Comparison of ENCODE assay signal across 8 cellular contexts in genomic region chr12:127293507-127294310, GRCh38.
DNase-seq lines count a peak whose midpoint lies in the region; ATAC-seq and TF ChIP-seq lines count a peak whose summit lies in the region.

No MANE protein-coding gene starts in this region.

- H3K4me3 Mint-ChIP-seq in activated CD4-positive, alpha-beta T cell treated with anti-CD3 and anti-CD28 coated beads, Interleukin-2, amount 10 ng/mL, durations not matched to agents 24 days and 14 days, result no peak overlapping the region

- TF ChIP-seq POLR2A in tibial nerve (IDR thresholded peaks at IDR 0.05), result no peak

- H3K36me3 Mint-ChIP-seq in activated CD4-positive, alpha-beta T cell treated with anti-CD3 and anti-CD28 coated beads, Interleukin-2, amount 10 ng/mL, durations not matched to agents 24 days and 14 days (ENCODE audit: low read depth), result no peaks in the 10 kb centered on the region

- H3K9me3 ChIP-seq in tibial nerve, result no peaks in the 10 kb centered on the region

- H3K4me1 ChIP-seq in tibial nerve, result no peaks in the 10 kb centered on the region

- TF ChIP-seq CTCF in AG04449 (IDR thresholded peaks at IDR 0.05; ENCODE audit: insufficient read depth, low read length, missing control alignments), result peak; percentile 96
- TF ChIP-seq CTCF in epithelial cell of esophagus (IDR thresholded peaks at IDR 0.05; ENCODE audit: insufficient read depth, low read depth, low read length, missing control alignments), result peak; percentile 87
- TF ChIP-seq CTCF in tibial nerve (IDR thresholded peaks at IDR 0.05), result peak; percentile 26 to 62 (median 33)

- H3K4me3 ChIP-seq in AG04449 (ENCODE audit: low read depth, low read length) (no peak overlapping the region), epithelial cell of esophagus (ENCODE audit: low read length) (no peak overlapping the region), tibial nerve (no peak overlapping the region)

- CTCF ChIA-PET in AG04449 (lab: Yijun Ruan, JAX), result interaction anchor here (0.6 to 9.1 kb wide), 32 partner anchors 9 to 776 kb away, joined by 3 to 221 read pairs (median 4); no protein-coding TSS in a partner anchor

- no peaks in the 10 kb centered on the region for H3K36me3 ChIP-seq in tibial nerve

- peak; percentile 87 for ATAC-seq in GM18870 (IDR thresholded peaks at IDR 0.05; ENCODE audit: unreplicated experiment)
- no peak for ATAC-seq in HG03460 (IDR thresholded peaks at IDR 0.05; ENCODE audit: unreplicated experiment)

- no peaks in the 10 kb centered on the region for H3K27me3 ChIP-seq in tibial nerve

- POLR2A ChIA-PET in AG04449 (lab: Yijun Ruan, JAX), result interaction anchor here (0.6 kb wide), 1 partner anchor 185 kb away, joined by 3 read pairs; no protein-coding TSS in a partner anchor

- intact Hi-C loops in activated CD4-positive, alpha-beta T cell treated with anti-CD3 and anti-CD28 coated beads, Interleukin-2, amount 10 ng/mL, durations not matched to agents 24 days and 14 days (cut with micrococcal nuclease), result loop anchor here (1.0 kb wide), 1 partner anchor 185 kb away; no protein-coding TSS in a partner anchor

- no peak for DNase-seq in AG04449 (ENCODE audit: low read depth, low spot score)
- peak; percentile 25 for DNase-seq in NCI-H1048 (lab: John Stamatoyannopoulos, UW)
- DNase-seq in activated CD4-positive, alpha-beta T cell treated with anti-CD3 and anti-CD28 coated beads, Interleukin-2, amount 10 ng/mL, durations not matched to agents 24 days and 14 days, result peak; percentile 83
- peak; percentile 81 for DNase-seq in epithelial cell of esophagus (ENCODE audit: low read depth)
- peak; percentile 28 for DNase-seq in midbrain (lab: John Stamatoyannopoulos, UW)
- DNase-seq in tibial nerve (ENCODE audit: low spot score in 2 of 2), result peak; percentile 39 to 55

- no peak for TF ChIP-seq EP300 in tibial nerve (IDR thresholded peaks at IDR 0.05)

- no peak overlapping the region for H3K27ac ChIP-seq in tibial nerve

- no peak overlapping the region for H3K27ac Mint-ChIP-seq in activated CD4-positive, alpha-beta T cell treated with anti-CD3 and anti-CD28 coated beads, Interleukin-2, amount 10 ng/mL, durations not matched to agents 24 days and 14 days

- H3K9me3 Mint-ChIP-seq in activated CD4-positive, alpha-beta T cell treated with anti-CD3 and anti-CD28 coated beads, Interleukin-2, amount 10 ng/mL, durations not matched to agents 24 days and 14 days, result no peaks in the 10 kb centered on the region

- H3K4me1 Mint-ChIP-seq in activated CD4-positive, alpha-beta T cell treated with anti-CD3 and anti-CD28 coated beads, Interleukin-2, amount 10 ng/mL, durations not matched to agents 24 days and 14 days, result no peaks in the 10 kb centered on the region

- WGBS in tibial nerve, 2 donors, result 69 to 76% methylated on average over 11 to 13 of the region's 13 CpGs

- H3K27me3 Mint-ChIP-seq in activated CD4-positive, alpha-beta T cell treated with anti-CD3 and anti-CD28 coated beads, Interleukin-2, amount 10 ng/mL, durations not matched to agents 24 days and 14 days, result no peaks in the 10 kb centered on the region

Comparison
In these comparisons a context has a peak if more than half of its experiments do, and no peak if none do; other contexts are left out.
1. CTCF ChIP-seq: peak in every context shown above with its lines; median percentile 96 in AG04449; 87 in epithelial cell of esophagus; 33 in tibial nerve.